In the genomic region with DNA sequence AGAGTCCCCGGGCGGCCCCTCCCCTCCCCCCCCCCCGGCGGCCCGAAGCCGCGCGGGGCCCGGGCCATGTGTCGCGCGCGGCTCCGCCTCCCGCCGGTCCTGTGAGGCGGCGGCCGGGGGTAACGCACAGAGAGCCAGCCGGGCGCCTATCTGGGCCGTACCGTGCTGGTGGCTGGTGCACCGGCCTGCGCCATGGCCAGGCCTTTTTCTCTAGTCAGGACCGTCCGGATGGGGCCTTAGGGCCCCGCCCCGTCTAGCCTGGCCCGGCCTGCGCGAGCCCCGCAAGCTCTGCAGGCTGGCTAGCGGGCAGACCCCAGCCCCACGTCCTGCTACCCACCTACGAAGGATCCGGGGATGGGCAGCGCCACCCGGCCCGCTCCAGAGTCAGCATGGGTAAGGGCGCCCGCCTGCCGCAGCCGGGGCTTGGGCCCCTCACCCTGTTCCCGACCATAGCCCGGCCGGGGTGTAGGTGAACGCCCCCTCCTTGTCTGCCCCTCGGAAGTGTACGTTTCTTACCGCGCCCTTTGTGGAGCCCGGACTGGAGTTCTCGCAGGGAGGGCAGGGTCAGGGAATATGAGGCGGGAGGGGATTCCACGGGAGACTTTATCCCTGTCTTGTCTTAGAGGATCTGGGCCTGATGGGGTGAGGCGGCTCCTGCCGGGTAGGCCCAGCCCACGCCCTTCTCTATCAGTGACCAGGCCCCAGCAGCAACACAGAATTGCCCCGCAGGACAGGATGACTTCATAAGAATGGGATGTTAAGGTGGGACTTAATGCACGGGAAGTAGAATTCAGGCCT, we compare ENCODE assay signal across 8 cellular contexts. TPM values are rescaled to one million over a fixed set of nuclear protein-coding genes. Genes with fewer than 3 reads are reported as not detected.
A peak's percentile ranks its signal among the peaks of the same experiment; 100 is the strongest.
DNase-seq lines count a peak whose midpoint lies in the region; ATAC-seq and TF ChIP-seq lines count a peak whose summit lies in the region.

A gene with protein sequence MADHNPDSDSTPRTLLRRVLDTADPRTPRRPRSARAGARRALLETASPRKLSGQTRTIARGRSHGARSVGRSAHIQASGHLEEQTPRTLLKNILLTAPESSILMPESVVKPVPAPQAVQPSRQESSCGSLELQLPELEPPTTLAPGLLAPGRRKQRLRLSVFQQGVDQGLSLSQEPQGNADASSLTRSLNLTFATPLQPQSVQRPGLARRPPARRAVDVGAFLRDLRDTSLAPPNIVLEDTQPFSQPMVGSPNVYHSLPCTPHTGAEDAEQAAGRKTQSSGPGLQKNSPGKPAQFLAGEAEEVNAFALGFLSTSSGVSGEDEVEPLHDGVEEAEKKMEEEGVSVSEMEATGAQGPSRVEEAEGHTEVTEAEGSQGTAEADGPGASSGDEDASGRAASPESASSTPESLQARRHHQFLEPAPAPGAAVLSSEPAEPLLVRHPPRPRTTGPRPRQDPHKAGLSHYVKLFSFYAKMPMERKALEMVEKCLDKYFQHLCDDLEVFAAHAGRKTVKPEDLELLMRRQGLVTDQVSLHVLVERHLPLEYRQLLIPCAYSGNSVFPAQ (minus strand): TSS at position 630 of the 798 bp plus-strand sequence. CDS start 13,834 bp downstream, outside the sequence.

- H3K4me3 ChIP-seq in kidney epithelial cell (ENCODE audit: low read depth, low read length) = peak within 1 kb of the TSS; percentile 96

- intact Hi-C loops in CD4-positive, alpha-beta T cell (cut with DNase I, micrococcal nuclease) = loop anchor here (1.0 to 10.0 kb wide), 5 partner anchors 14 to 622 kb away; a partner anchor contains a TSS

- no peaks in the 10 kb centered on the region for H3K27me3 Mint-ChIP-seq in CD4-positive, alpha-beta T cell
- no peaks in the 10 kb centered on the region for H3K27me3 Mint-ChIP-seq in central memory CD8-positive, alpha-beta T cell

- no peaks in the 10 kb centered on the region for H3K9me3 ChIP-seq in CD4-positive, alpha-beta T cell (ENCODE audit: control insufficient read depth, low read length)

- H3K36me3 ChIP-seq in kidney epithelial cell (ENCODE audit: control insufficient read depth, insufficient read depth, low read length) = peaks cover 3% of the 10 kb centered on the region

- no peak for DNase-seq in CD4-positive, alpha-beta T cell
- DNase-seq in RPMI8226 (peak; percentile 84), kidney epithelial cell (ENCODE audit: low read depth) (no peak), NCI-H2196 treated with DMSO at 0.1 percent for 48 hours (lab: John Stamatoyannopoulos, UW; ENCODE audit: unreplicated experiment) (no peak)
- DNase-seq in central memory CD8-positive, alpha-beta T cell (ENCODE audit: low spot score in 2 of 2) = no peak
- peak; percentile 40 for DNase-seq in stimulated activated CD8-positive, alpha-beta memory T cell treated with anti-CD3 and anti-CD28 coated beads, Interleukin-12 subunit alpha, Interleukin-12 subunit beta, amount 100 ng/mL, for 1 hour (ENCODE audit: low read depth)

- peak within 1 kb of the TSS; percentile 95 for H3K27ac Mint-ChIP-seq in CD4-positive, alpha-beta T cell
- H3K27ac Mint-ChIP-seq in central memory CD8-positive, alpha-beta T cell (ENCODE audit: low read depth) = peak within 1 kb of the TSS; percentile 80

- TF ChIP-seq CTCF in CD4-positive, alpha-beta T cell (IDR thresholded peaks at IDR 0.05) = no peak
- TF ChIP-seq CTCF in kidney epithelial cell (IDR thresholded peaks at IDR 0.05; ENCODE audit: insufficient read depth, low read length, poor library complexity, severe bottlenecking) = no peak

- POLR2A ChIA-PET in CD4-positive, alpha-beta T cell (lab: Charles Lee) = interaction anchor here (0.9 to 3.0 kb wide), 8 partner anchors 14 to 238 kb away, joined by 3 to 26 read pairs (median 6); a partner anchor contains a TSS

- no peaks in the 10 kb centered on the region for H3K27me3 ChIP-seq in CD4-positive, alpha-beta T cell (ENCODE audit: control insufficient read depth, insufficient read depth, low read length)
- no peaks in the 10 kb centered on the region for H3K27me3 ChIP-seq in kidney epithelial cell (ENCODE audit: control insufficient read depth, insufficient read depth, low read length)

- H3K9me3 Mint-ChIP-seq in CD4-positive, alpha-beta T cell = no peaks in the 10 kb centered on the region
- H3K9me3 Mint-ChIP-seq in central memory CD8-positive, alpha-beta T cell = no peaks in the 10 kb centered on the region

- peaks cover 48% of the 10 kb centered on the region for H3K4me1 Mint-ChIP-seq in CD4-positive, alpha-beta T cell (ENCODE audit: low read depth)
- peaks cover 36% of the 10 kb centered on the region for H3K4me1 Mint-ChIP-seq in central memory CD8-positive, alpha-beta T cell

- peak within 1 kb of the TSS; percentile 91 for H3K4me3 Mint-ChIP-seq in CD4-positive, alpha-beta T cell
- peak within 1 kb of the TSS; percentile 82 for H3K4me3 Mint-ChIP-seq in central memory CD8-positive, alpha-beta T cell

- H3K36me3 Mint-ChIP-seq in CD4-positive, alpha-beta T cell (ENCODE audit: low read depth) = peaks cover 30% of the 10 kb centered on the region
- peaks cover 9% of the 10 kb centered on the region for H3K36me3 Mint-ChIP-seq in central memory CD8-positive, alpha-beta T cell (ENCODE audit: insufficient read depth)

- ATAC-seq in CD4-positive, alpha-beta T cell (ENCODE audit: poor library complexity) = peak; percentile 44
- ATAC-seq in GM19025 (IDR thresholded peaks at IDR 0.05; ENCODE audit: low read depth, unreplicated experiment) = peak; percentile 34
- peak; percentile 36 for ATAC-seq in HG03103 (IDR thresholded peaks at IDR 0.05; ENCODE audit: low read depth, unreplicated experiment)
- peak; percentile 53 for ATAC-seq in central memory CD8-positive, alpha-beta T cell (replicated peaks; ENCODE audit: extremely low read depth, poor library complexity, severe bottlenecking)

- peak within 1 kb of the TSS; percentile 85 for H3K27ac ChIP-seq in CD4-positive, alpha-beta T cell (ENCODE audit: low read depth, low read length)

- CTCF ChIA-PET in CD4-positive, alpha-beta T cell (lab: Charles Lee) = interaction anchor here (4.9 kb wide), 1 partner anchor 31 kb away, joined by 41 read pairs; no protein-coding TSS in a partner anchor

RNA-seq across cellular contexts. Expression of the gene that starts here (rescaled TPM):
- total RNA-seq in CD4-positive, alpha-beta T cell = 10 to 100 TPM; 77.5 to 84.1 TPM
- total RNA-seq in kidney epithelial cell = 30.3 and 45.5 TPM in 2 replicates

Comparison
In these comparisons a context has a peak if more than half of its experiments do, and no peak if none do; other contexts are left out.
1. DNase-seq: peak in RPMI8226 (single experiment) and stimulated activated CD8-positive, alpha-beta memory T cell treated with anti-CD3 and anti-CD28 coated beads, Interleukin-12 subunit alpha, Interleukin-12 subunit beta, amount 100 ng/mL, for 1 hour (single experiment); none in CD4-positive, alpha-beta T cell (0 of 10), central memory CD8-positive, alpha-beta T cell (0 of 2), kidney epithelial cell (single experiment) and NCI-H2196 treated with DMSO at 0.1 percent for 48 hours (single experiment).
2. Peak in every context shown above with its lines, with median percentiles within 50 percentile points of each other: ATAC-seq.